ENCODE assay signal across 17 cellular contexts in genomic region chr4:92307886-92308285, GRCh38. TPM values are rescaled to one million over a fixed set of nuclear protein-coding genes. Genes with fewer than 3 reads are reported as not detected.
DNase-seq lines count a peak whose midpoint lies in the region; ATAC-seq and TF ChIP-seq lines count a peak whose summit lies in the region.
"Had no signal": no experiment of that assay in that cellular context is flagged by ENCODE, and none has a peak within 500 bp of the region (broad histone marks: within the 10 kb centered on the region; RNA-seq: fewer than 3 reads in every experiment).

No MANE protein-coding gene starts in this region.

- no peaks in the 10 kb centered on the region for H3K36me3 Mint-ChIP-seq in T-cell
- H3K36me3 Mint-ChIP-seq: CD4-positive, CD25-positive, alpha-beta regulatory T cell had no signal

- peak overlapping the region; percentile 1 for H3K27ac ChIP-seq in cingulate gyrus (ENCODE audit: low read depth, low read length)
- peak overlapping the region; percentile 35 for H3K27ac ChIP-seq in substantia nigra (ENCODE audit: low read depth, low read length, poor library complexity, severe bottlenecking)
- no peak overlapping the region for H3K27ac ChIP-seq in Peyer's patch
- H3K27ac ChIP-seq: HL-60, SJCRH30 had no signal

- no peak overlapping the region for H3K4me3 ChIP-seq in Peyer's patch
- H3K4me3 ChIP-seq: SJCRH30 had no signal

- peaks cover 0 to 2% (median 0%) of the 10 kb centered on the region in 3 donors for H3K4me1 Mint-ChIP-seq in T-cell
- H3K4me1 Mint-ChIP-seq: CD4-positive, CD25-positive, alpha-beta regulatory T cell had no signal

- CTCF ChIA-PET in T-cell (lab: Charles Lee): no interaction called here

- TF ChIP-seq POLR2A in Peyer's patch (IDR thresholded peaks at IDR 0.05): no peak

- peaks cover 0 to 24% (median 0%) of the 10 kb centered on the region in 4 donors for H3K4me1 ChIP-seq in Peyer's patch
- H3K4me1 ChIP-seq: Caco-2, SJCRH30 had no signal

- ATAC-seq in T-cell (replicated peaks in 1 of 4) (no peak), HG03025 (IDR thresholded peaks at IDR 0.05; ENCODE audit: low FRiP score, unreplicated experiment) (no peak)
- ATAC-seq: PC-3 had no signal

- H3K9me3 ChIP-seq in Peyer's patch: no peaks in the 10 kb centered on the region
- H3K9me3 ChIP-seq: Caco-2, SJCRH30 had no signal

- no peaks in the 10 kb centered on the region for H3K36me3 ChIP-seq in Peyer's patch
- H3K36me3 ChIP-seq: SJCRH30 had no signal

- H3K27me3 ChIP-seq in Peyer's patch: peaks cover 0 to 10% of the 10 kb centered on the region in 2 donors

- H3K9me3 Mint-ChIP-seq in T-cell: peaks cover 0 to 10% (median 1%) of the 10 kb centered on the region in 3 donors

- no peak overlapping the region for H3K27ac Mint-ChIP-seq in T-cell
- H3K27ac Mint-ChIP-seq: B cell; CD4-positive, CD25-positive, alpha-beta regulatory T cell had no signal

- peak; percentile 24 to 28 for DNase-seq in NCI-H446 (lab: John Stamatoyannopoulos, UW)
- DNase-seq in midbrain (lab: John Stamatoyannopoulos, UW): peak; percentile 33
- DNase-seq in substantia nigra (lab: John Stamatoyannopoulos, UW): peak in 2 of 49 donors; percentile 1 to 19
- no peak for DNase-seq in T-cell
- no peak for DNase-seq in Peyer's patch
- DNase-seq: Caco-2; CD4-positive, CD25-positive, alpha-beta regulatory T cell; NCI-H187; NCI-H82; PC-3; SJCRH30; SW 1271 had no signal

- POLR2A ChIA-PET in T-cell (lab: Charles Lee): no interaction called here

- no peak for TF ChIP-seq CTCF in Peyer's patch (IDR thresholded peaks at IDR 0.05)

- H3K27me3 Mint-ChIP-seq in T-cell: peaks cover 20 to 22% of the 10 kb centered on the region in 2 donors

- H3K4me3 Mint-ChIP-seq in T-cell: no peak overlapping the region
- H3K4me3 Mint-ChIP-seq: B cell; CD4-positive, CD25-positive, alpha-beta regulatory T cell had no signal

RNA-seq across cellular contexts. Expression of gene GRID2, which starts 4.1 kb away (rescaled TPM):
- total RNA-seq in T-cell: under 1 TPM in 2 of 5 donors, not detected in 3; 0.13 to 0.18 TPM
- total RNA-seq in Peyer's patch: under 1 TPM in 1 of 4 donors, not detected in 3; 0.54 TPM
- total RNA-seq: B cell; Caco-2; CD4-positive, CD25-positive, alpha-beta regulatory T cell; NCI-H460 had no signal

Comparison
In these comparisons a context has a peak if more than half of its experiments do, and no peak if none do; other contexts are left out.
1. DNase-seq: peak in NCI-H446 (2 of 2) and midbrain (single experiment); none in T-cell (0 of 34) and Peyer's patch (0 of 3).
2. H3K27ac ChIP-seq: peak in cingulate gyrus (single experiment) and substantia nigra (single experiment); none in Peyer's patch (0 of 4).